ENCODE assay signal across 8 cellular contexts in the genomic region with DNA sequence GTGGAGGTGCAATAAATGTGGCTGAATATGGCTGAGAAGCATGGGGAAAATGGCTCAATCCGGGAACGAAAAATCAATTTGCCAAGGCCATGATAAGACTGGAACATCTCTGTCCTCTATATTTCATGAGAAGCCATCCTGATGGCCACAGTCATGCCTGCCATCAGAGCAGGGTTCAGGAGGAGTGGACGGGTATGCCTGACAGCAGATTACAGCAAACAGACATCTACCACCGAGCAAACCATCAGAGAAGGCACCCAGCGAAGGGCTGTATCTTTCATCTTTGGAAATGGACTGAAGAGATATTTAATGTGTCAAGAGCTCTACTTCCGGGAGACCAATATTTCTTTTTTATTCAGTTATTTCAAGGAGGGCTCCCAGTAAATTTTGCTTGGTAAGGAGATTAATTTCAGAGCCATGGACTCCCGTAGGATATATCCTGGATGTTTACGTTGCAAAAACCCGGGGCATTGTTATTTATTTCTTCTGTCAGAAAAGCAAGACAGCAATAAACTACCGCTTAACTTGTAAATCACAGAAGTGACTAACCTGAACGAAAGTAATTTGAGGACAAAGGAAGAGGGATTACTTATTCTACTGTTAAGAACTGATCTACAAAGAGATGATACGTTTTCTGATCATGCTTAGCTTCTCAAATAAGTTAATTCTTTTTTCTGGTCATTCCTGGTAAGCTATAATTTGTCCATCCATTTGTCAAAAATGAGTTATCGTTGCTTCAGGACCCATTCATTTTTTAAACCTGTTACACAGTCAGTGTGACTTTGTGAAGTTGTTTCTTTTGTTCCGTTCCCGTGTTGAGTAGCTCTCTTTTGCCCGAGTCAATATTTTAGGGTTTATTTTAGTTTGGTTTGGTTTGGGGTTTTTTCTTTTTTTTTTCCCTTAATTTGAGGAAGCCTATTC.
DNase-seq lines count a peak whose midpoint lies in the region; ATAC-seq, FAIRE-seq and TF ChIP-seq lines count a peak whose summit lies in the region.

No MANE protein-coding gene starts in this region.

- H3K27ac Mint-ChIP-seq in naive B cell, result peak overlapping the region; percentile 91 to 98 (median 96)

- no peaks in the 10 kb centered on the region for H3K36me3 ChIP-seq in H1 (ENCODE audit: control insufficient read depth in 2 of 4, insufficient read depth in 4 of 4, low read length in 3 of 4)

- H3K9ac ChIP-seq in H1 (replicated peaks in 1 of 4; ENCODE audit: extremely low read depth in 1 of 4, low read depth in 3 of 4, low read length in 3 of 4), result peak overlapping the region in 2 of 4 experiments; percentile 36 to 53; a peak in 4 of 7 replicates

- H2AFZ ChIP-seq in H1 (ENCODE audit: low read length), result peak overlapping the region; percentile 93

- no peak for TF ChIP-seq EP300 in H1 (IDR thresholded peaks at IDR 0.05; ENCODE audit: borderline replicate concordance in 1 of 2, low read depth in 2 of 2, low read length in 2 of 2)

- peak overlapping the region; percentile 91 for H2BK120ac ChIP-seq in H1 (replicated peaks; ENCODE audit: low read depth, low read length)

- peak overlapping the region; percentile 2 for H3K56ac ChIP-seq in H1 (replicated peaks; ENCODE audit: insufficient read length, low read depth, low read length)

- no peak overlapping the region for H3K23ac ChIP-seq in H1 (ENCODE audit: insufficient read length)

- ATAC-seq in GM21390 (IDR thresholded peaks at IDR 0.05; ENCODE audit: unreplicated experiment) (peak; percentile 8), naive B cell (ENCODE audit: low read depth in 2 of 2) (no peak), HG03520 (IDR thresholded peaks at IDR 0.05; ENCODE audit: unreplicated experiment) (no peak), HG03025 (IDR thresholded peaks at IDR 0.05; ENCODE audit: low FRiP score, unreplicated experiment) (no peak)

- CTCF ChIA-PET in H1 (lab: Charles Lee; ENCODE audit: partially characterized antibody), result interaction anchor here (0.6 to 1.9 kb wide), 5 partner anchors 10 to 98 kb away, joined by 3 to 5 read pairs (median 4); no protein-coding TSS in a partner anchor

- intact Hi-C loops in posterior vena cava (cut with DNase I), result no loop called here

- no peak for TF ChIP-seq CTCF in H1 (IDR thresholded peaks at IDR 0.05; ENCODE audit: control extremely low read depth in 1 of 3, insufficient read depth in 1 of 3, low read depth in 1 of 3, low read length in 3 of 3)

- no peak overlapping the region for H2BK15ac ChIP-seq in H1 (ENCODE audit: low read length)

- peak overlapping the region; percentile 69 for H4K5ac ChIP-seq in H1 (ENCODE audit: insufficient read length, low read depth, low read length)

- H3K9me3 Mint-ChIP-seq in naive B cell, result no peaks in the 10 kb centered on the region

- no peak for TF ChIP-seq RAD21 in H1 (IDR thresholded peaks at IDR 0.05 in 1 of 2, conservative IDR thresholded peaks at IDR 0.05 in 1 of 2; ENCODE audit: low read depth in 2 of 2, low read length in 2 of 2)

- H3K27ac ChIP-seq in H1 (ENCODE audit: low read depth, low read length), result peak overlapping the region; percentile 58; the same call in 1 of the 2 replicates

- H4K20me1 ChIP-seq in H1 (replicated peaks in 1 of 2; ENCODE audit: control insufficient read depth in 1 of 2, insufficient read depth in 2 of 2, low read length in 2 of 2), result no peaks in the 10 kb centered on the region

- no peak overlapping the region for H2AK5ac ChIP-seq in H1 (ENCODE audit: low read depth, low read length)

- peaks cover 19 to 43% (median 41%) of the 10 kb centered on the region in 3 donors for H3K4me1 Mint-ChIP-seq in naive B cell

- no peak overlapping the region for H2BK20ac ChIP-seq in H1 (ENCODE audit: low read length)

- no peaks in the 10 kb centered on the region for H3K9me3 ChIP-seq in H1 (ENCODE audit: insufficient read depth in 2 of 2, low read depth in 1 of 2, low read length in 1 of 2)

- H3K4ac ChIP-seq in H1 (replicated peaks; ENCODE audit: insufficient read length, low read depth, low read length), result peak overlapping the region; percentile 75

- no peaks in the 10 kb centered on the region for H3K79me2 ChIP-seq in H1 (ENCODE audit: control insufficient read depth in 1 of 2, insufficient read depth in 2 of 2, low read length in 2 of 2)

- peak overlapping the region; percentile 87 for H4K91ac ChIP-seq in H1 (replicated peaks; ENCODE audit: insufficient read length, low read length)

- POLR2A ChIA-PET in H1 (lab: Charles Lee; ENCODE audit: partially characterized antibody), result interaction anchor here (0.6 to 5.8 kb wide), 15 partner anchors 10 to 210 kb away, joined by 3 to 82 read pairs (median 4); partner anchors contain the start of gene CHD2

- H3K4me1 ChIP-seq in H1 (replicated peaks in 1 of 4; ENCODE audit: control insufficient read depth in 3 of 4, insufficient read depth in 4 of 4, low read length in 3 of 4), result peaks cover 15 to 40% (median 37%) of the 10 kb centered on the region in 4 experiments; a peak in 6 of 7 replicates

- H3K4me2 ChIP-seq in H1 (ENCODE audit: insufficient read depth in 1 of 2, low read depth in 2 of 2, low read length in 2 of 2), result peak overlapping the region; percentile 53 to 58

- peak overlapping the region; percentile 42 for H2BK12ac ChIP-seq in H1 (ENCODE audit: low read depth, low read length)

- no peaks in the 10 kb centered on the region for H3K36me3 Mint-ChIP-seq in naive B cell

- WGBS in H1 (ENCODE audit: extremely low coverage in 1 of 2, insufficient coverage in 1 of 2, insufficient read length in 1 of 2, insufficient replicate concordance in 2 of 2, low coverage in 1 of 2, low lambda C conversion rate in 2 of 2, missing lambda C conversion rate in 1 of 2), 2 experiments, result 37% methylated on average over 16 of the region's 16 CpGs; no CpG with 5 or more reads in 1 of the 2 experiments

- no peak for TF ChIP-seq POLR2A in H1 (IDR thresholded peaks at IDR 0.05; ENCODE audit: control extremely low read depth in 1 of 2, low read depth in 2 of 2, low read length in 2 of 2)

- no peaks in the 10 kb centered on the region for H3K27me3 Mint-ChIP-seq in naive B cell

- H3K4me3 Mint-ChIP-seq in naive B cell, result peak overlapping the region; percentile 82 to 95 (median 92)

- no peak overlapping the region for H3K14ac ChIP-seq in H1 (ENCODE audit: insufficient read length)

- FAIRE-seq in H1 (lab: Jason Lieb, UNC), result no peak

- peak; percentile 51 for DNase-seq in A172 (ENCODE audit: low spot score)
- DNase-seq in H1 (ENCODE audit: low read depth in 1 of 2, low spot score in 2 of 2), result no peak
- no peak for DNase-seq in naive B cell
- DNase-seq in posterior vena cava (ENCODE audit: low spot score), result no peak

- no peak overlapping the region; the same call in 1 of the 2 replicates for H2BK5ac ChIP-seq in H1 (ENCODE audit: low read depth, low read length)

- H3K23me2 ChIP-seq in H1 (ENCODE audit: low read depth, low read length), result peaks cover 3% of the 10 kb centered on the region; the same call in 1 of the 2 replicates

- H4K8ac ChIP-seq in H1 (ENCODE audit: extremely low read depth, insufficient read depth, low read length), result no peak overlapping the region

- H3K27me3 ChIP-seq in H1 (replicated peaks in 1 of 4; ENCODE audit: control insufficient read depth in 3 of 4, extremely low read depth in 1 of 4, insufficient read depth in 3 of 4, low read length in 3 of 4), result peaks cover 0 to 2% (median 0%) of the 10 kb centered on the region in 4 experiments; a peak in 1 of 7 replicates

- no peaks in the 10 kb centered on the region for H3K79me1 ChIP-seq in H1 (ENCODE audit: low read depth, low read length)

- H3K4me3 ChIP-seq in H1 (ENCODE audit: extremely low read depth in 1 of 4, insufficient read depth in 2 of 4, low read depth in 3 of 4, low read length in 4 of 4), result peak overlapping the region; percentile 1 to 47 (median 13); a peak in 4 of 8 replicates

- H3K18ac ChIP-seq in H1 (ENCODE audit: extremely low read depth, low read length), result peak overlapping the region; percentile 76; the same call in 1 of the 2 replicates

TF ChIP-seq in PFSK-1, 5 proteins besides CTCF, POLR2A, EP300 and RAD21:
- no peak for TF ChIP-seq POLR2AphosphoS5 (IDR thresholded peaks at IDR 0.05; ENCODE audit: low read depth, low read length)
- 0 out of 2 replicates have a peak, but pooled peaks have one; percentile 1 for TF ChIP-seq TAF1 (IDR thresholded peaks at IDR 0.05; ENCODE audit: borderline replicate concordance, insufficient read depth, low read length)

TF ChIP-seq in H1, 55 proteins besides CTCF, POLR2A, EP300 and RAD21:
- TF ChIP-seq POU5F1 (IDR thresholded peaks at IDR 0.05; ENCODE audit: low read depth, low read length) (no peak), CHD1 (IDR thresholded peaks at IDR 0.05; ENCODE audit: low read depth, low read length) (no peak), TAF7 (optimal IDR thresholded peaks at IDR 0.05; ENCODE audit: borderline replicate concordance, low read depth, low read length) (no peak), GTF2F1 (IDR thresholded peaks at IDR 0.05; ENCODE audit: borderline replicate concordance, low read depth, low read length) (no peak), SIRT6 (IDR thresholded peaks at IDR 0.05; ENCODE audit: low read length) (no peak), KDM5A (IDR thresholded peaks at IDR 0.05; ENCODE audit: low read length) (no peak), FOSL1 (IDR thresholded peaks at IDR 0.05; ENCODE audit: insufficient read depth, low read depth, low read length) (no peak), SUZ12 (IDR thresholded peaks at IDR 0.05; ENCODE audit: low read length) (no peak), CTBP2 (IDR thresholded peaks at IDR 0.05; ENCODE audit: borderline replicate concordance, insufficient read depth, insufficient read length, low read length) (no peak), USF2 (IDR thresholded peaks at IDR 0.05; ENCODE audit: low read length) (no peak), CREB1 (IDR thresholded peaks at IDR 0.05) (no peak), HDAC6 (IDR thresholded peaks at IDR 0.05; ENCODE audit: low read depth, low read length) (no peak)
TF ChIP-seq in H1: peak in this region for 0.
